Comparison of ENCODE assay signal across 8 cellular contexts in genomic region chr7:11193131-11193867, GRCh38.
DNase-seq lines count a peak whose midpoint lies in the region; ATAC-seq, FAIRE-seq and TF ChIP-seq lines count a peak whose summit lies in the region.

No MANE protein-coding gene starts in this region.

- FAIRE-seq in HTR-8/SVneo (lab: Jason Lieb, UNC), result no peak

- H3K36me3 ChIP-seq in HUES48 (ENCODE audit: control insufficient read depth, insufficient read depth, low read length) (no peaks in the 10 kb centered on the region), hepatocyte (replicated peaks; ENCODE audit: insufficient read depth, low read depth) (no peaks in the 10 kb centered on the region), smooth muscle cell (ENCODE audit: low read depth) (no peaks in the 10 kb centered on the region)

- 18% methylated on average over 17 of the region's 17 CpGs for WGBS in hepatocyte (ENCODE audit: low lambda C conversion rate, missing lambda C conversion rate)
- 12% methylated on average over 17 of the region's 17 CpGs for WGBS in smooth muscle cell (ENCODE audit: low lambda C conversion rate)

- H3K9me3 ChIP-seq in HUES48 (ENCODE audit: control insufficient read depth, insufficient read depth, low read length) (no peaks in the 10 kb centered on the region), hepatocyte (ENCODE audit: low read depth) (no peaks in the 10 kb centered on the region), smooth muscle cell (replicated peaks; ENCODE audit: low read depth) (no peaks in the 10 kb centered on the region)

- H3K4me1 ChIP-seq in HUES48 (ENCODE audit: control insufficient read depth, insufficient read depth, low read length), result peaks cover 58% of the 10 kb centered on the region
- peaks cover 24% of the 10 kb centered on the region for H3K4me1 ChIP-seq in hepatocyte (ENCODE audit: insufficient read depth)
- H3K4me1 ChIP-seq in smooth muscle cell (ENCODE audit: low read depth), result peaks cover 34% of the 10 kb centered on the region

- H3K4me2 ChIP-seq in hepatocyte, result peak overlapping the region; percentile 72
- peak overlapping the region; percentile 84 for H3K4me2 ChIP-seq in smooth muscle cell

- peak overlapping the region; percentile 35; the same call in 1 of the 2 replicates for H3K9ac ChIP-seq in HUES48 (ENCODE audit: low read depth, low read length)
- H3K9ac ChIP-seq in smooth muscle cell (ENCODE audit: low read depth), result peak overlapping the region; percentile 56

- peak overlapping the region; percentile 88 for H3K27ac ChIP-seq in HUES48 (ENCODE audit: low read depth, low read length)
- H3K27ac ChIP-seq in hepatocyte, result peak overlapping the region; percentile 35
- peak overlapping the region; percentile 11 for H3K27ac ChIP-seq in smooth muscle cell (ENCODE audit: low read depth)

- no peaks in the 10 kb centered on the region for H3K9me2 ChIP-seq in hepatocyte (replicated peaks; ENCODE audit: insufficient read depth)

- peak overlapping the region; percentile 56 for H3K4me3 ChIP-seq in HUES48 (ENCODE audit: low read depth, low read length)
- H3K4me3 ChIP-seq in WI38 (ENCODE audit: low read depth, low read length), result peak overlapping the region; percentile 26
- no peak overlapping the region for H3K4me3 ChIP-seq in hepatocyte
- H3K4me3 ChIP-seq in smooth muscle cell, result peak overlapping the region; percentile 42

- TF ChIP-seq CTCF in WI38 (IDR thresholded peaks at IDR 0.05; ENCODE audit: low read depth, low read length), result no peak
- TF ChIP-seq CTCF in hepatocyte (IDR thresholded peaks at IDR 0.05; ENCODE audit: poor library complexity), result no peak
- TF ChIP-seq CTCF in smooth muscle cell (IDR thresholded peaks at IDR 0.05; ENCODE audit: borderline replicate concordance, insufficient read depth, poor library complexity, severe bottlenecking), result no peak

- H3K27me3 ChIP-seq in HUES48 (ENCODE audit: control insufficient read depth, insufficient read depth, low read length) (peaks cover 42% of the 10 kb centered on the region), hepatocyte (no peaks in the 10 kb centered on the region), smooth muscle cell (ENCODE audit: low read depth) (no peaks in the 10 kb centered on the region)

- H2AFZ ChIP-seq in hepatocyte, result peak overlapping the region; percentile 76
- peak overlapping the region; percentile 94 for H2AFZ ChIP-seq in smooth muscle cell (ENCODE audit: low read depth)

- ATAC-seq in HG03342 (IDR thresholded peaks at IDR 0.05; ENCODE audit: unreplicated experiment), result no peak

- H4K20me1 ChIP-seq in hepatocyte (ENCODE audit: insufficient read depth, poor library complexity, severe bottlenecking) (no peaks in the 10 kb centered on the region), smooth muscle cell (ENCODE audit: low read depth) (no peaks in the 10 kb centered on the region)

- no peaks in the 10 kb centered on the region for H3K79me2 ChIP-seq in hepatocyte
- no peaks in the 10 kb centered on the region for H3K79me2 ChIP-seq in smooth muscle cell (ENCODE audit: low read depth)

- H3F3A ChIP-seq in smooth muscle cell (ENCODE audit: low read depth), result no peaks in the 10 kb centered on the region

- DNase-seq in hepatocyte (ENCODE audit: low spot score) (peak; percentile 20), smooth muscle cell (lab: John Stamatoyannopoulos, UW; ENCODE audit: unreplicated experiment) (no peak), HK-2 (ENCODE audit: unreplicated experiment) (no peak), HTR-8/SVneo (ENCODE audit: insufficient read length, low spot score) (no peak)
- no peak for DNase-seq in stimulated activated CD4-positive, alpha-beta T cell treated with anti-CD3 and anti-CD28 coated beads, Interleukin-4, amount 100 ng/mL, for 4 hours

Comparison
In these comparisons a context has a peak if more than half of its experiments do, and no peak if none do; other contexts are left out.
1. H3K27ac ChIP-seq: peak in every context shown above with its lines; median percentile 88 in HUES48; 35 in hepatocyte; 11 in smooth muscle cell.